ENCODE assay signal across 1 cellular context in genomic region chr11:29432719-29433325, GRCh38.
TF ChIP-seq lines count a peak whose summit lies in the region.

No MANE protein-coding gene starts in this region.

TF ChIP-seq in WTC11, 78 proteins besides CTCF, POLR2A, EP300 and RAD21 (continued from another document):
- TF ChIP-seq, protein P1, sequence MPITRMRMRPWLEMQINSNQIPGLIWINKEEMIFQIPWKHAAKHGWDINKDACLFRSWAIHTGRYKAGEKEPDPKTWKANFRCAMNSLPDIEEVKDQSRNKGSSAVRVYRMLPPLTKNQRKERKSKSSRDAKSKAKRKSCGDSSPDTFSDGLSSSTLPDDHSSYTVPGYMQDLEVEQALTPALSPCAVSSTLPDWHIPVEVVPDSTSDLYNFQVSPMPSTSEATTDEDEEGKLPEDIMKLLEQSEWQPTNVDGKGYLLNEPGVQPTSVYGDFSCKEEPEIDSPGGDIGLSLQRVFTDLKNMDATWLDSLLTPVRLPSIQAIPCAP (CRISPR knock-in tag; IDR thresholded peaks at IDR 0.05), result no peak
- no peak for TF ChIP-seq E2F4 (CRISPR knock-in tag; IDR thresholded peaks at IDR 0.05; ENCODE audit: borderline replicate concordance, low read depth)
- TF ChIP-seq ZNF396 (CRISPR knock-in tag; IDR thresholded peaks at IDR 0.05; ENCODE audit: borderline replicate concordance), result no peak
- no peak for TF ChIP-seq HMGA2 (CRISPR knock-in tag; IDR thresholded peaks at IDR 0.05)
- TF ChIP-seq, protein P2, sequence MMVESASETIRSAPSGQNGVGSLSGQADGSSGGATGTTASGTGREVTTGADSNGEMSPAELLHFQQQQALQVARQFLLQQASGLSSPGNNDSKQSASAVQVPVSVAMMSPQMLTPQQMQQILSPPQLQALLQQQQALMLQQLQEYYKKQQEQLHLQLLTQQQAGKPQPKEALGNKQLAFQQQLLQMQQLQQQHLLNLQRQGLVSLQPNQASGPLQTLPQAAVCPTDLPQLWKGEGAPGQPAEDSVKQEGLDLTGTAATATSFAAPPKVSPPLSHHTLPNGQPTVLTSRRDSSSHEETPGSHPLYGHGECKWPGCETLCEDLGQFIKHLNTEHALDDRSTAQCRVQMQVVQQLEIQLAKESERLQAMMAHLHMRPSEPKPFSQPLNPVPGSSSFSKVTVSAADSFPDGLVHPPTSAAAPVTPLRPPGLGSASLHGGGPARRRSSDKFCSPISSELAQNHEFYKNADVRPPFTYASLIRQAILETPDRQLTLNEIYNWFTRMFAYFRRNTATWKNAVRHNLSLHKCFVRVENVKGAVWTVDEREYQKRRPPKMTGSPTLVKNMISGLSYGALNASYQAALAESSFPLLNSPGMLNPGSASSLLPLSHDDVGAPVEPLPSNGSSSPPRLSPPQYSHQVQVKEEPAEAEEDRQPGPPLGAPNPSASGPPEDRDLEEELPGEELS (CRISPR knock-in tag; IDR thresholded peaks at IDR 0.05), result no peak
